ENCODE assay signal across 14 cellular contexts in the genomic region with DNA sequence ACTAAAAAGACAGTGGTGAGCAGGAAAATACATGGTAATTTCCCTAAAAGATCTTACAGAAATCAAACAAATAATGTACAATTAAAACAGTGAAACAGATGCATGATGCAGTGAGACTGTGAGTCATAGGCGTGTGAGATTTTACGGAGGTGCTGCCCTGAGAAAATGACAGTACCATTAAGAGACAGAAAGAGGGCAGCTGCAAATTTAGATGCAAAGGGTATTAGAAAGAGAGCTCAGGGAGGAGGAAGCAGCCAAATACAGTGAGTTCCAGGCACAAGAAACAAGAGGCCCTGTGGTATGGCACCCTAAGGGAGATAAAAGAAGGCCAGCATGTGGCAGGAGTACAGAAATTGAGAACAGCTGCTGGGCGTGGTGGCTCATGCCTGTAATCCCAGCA.
DNase-seq lines count a peak whose midpoint lies in the region; ATAC-seq and TF ChIP-seq lines count a peak whose summit lies in the region.
"Had no signal": no experiment of that assay in that cellular context is flagged by ENCODE, and none has a peak within 500 bp of the region (broad histone marks: within the 10 kb centered on the region; RNA-seq: fewer than 3 reads in every experiment).

No MANE protein-coding gene starts in this region.

- peak overlapping the region; percentile 58 for H3K27ac ChIP-seq in RWPE1
- H3K27ac ChIP-seq: lower lobe of right lung, parathyroid adenoma had no signal

- H3K27ac Mint-ChIP-seq in activated CD8-positive, alpha-beta T cell treated with anti-CD3 and anti-CD28 coated beads for 36 hours, result no peak overlapping the region
- H3K27ac Mint-ChIP-seq: activated T-helper 2 cell treated with anti-CD3 and anti-CD28 coated beads, Interferon-gamma antibody, Interleukin-2, Interleukin-4, amounts not matched to agents 10 μg/mL and 5 μg/mL and 100 μg/mL, durations not matched to agents 14 hours and 24 hours and 36 hours; IgD-negative memory B cell had no signal

- no peaks in the 10 kb centered on the region for H3K4me1 Mint-ChIP-seq in activated CD8-positive, alpha-beta T cell treated with anti-CD3 and anti-CD28 coated beads for 36 hours (ENCODE audit: low read depth)
- H3K4me1 Mint-ChIP-seq: IgD-negative memory B cell had no signal

- H3K4me3 ChIP-seq in fibroblast of mammary gland (ENCODE audit: control insufficient read depth, low read depth, low read length), result no peak overlapping the region
- H3K4me3 ChIP-seq: lower lobe of right lung had no signal

- peak; percentile 10 for DNase-seq in NCI-H1694 treated with DMSO at 0.1 percent for 48 hours (lab: John Stamatoyannopoulos, UW)
- no peak for DNase-seq in NCI-H1694 (lab: John Stamatoyannopoulos, UW)
- DNase-seq in RWPE1 (ENCODE audit: low spot score), result peak; percentile 7
- DNase-seq in fibroblast of mammary gland (ENCODE audit: low read depth), result peak; percentile 64
- peak; percentile 16 for DNase-seq in stromal cell of bone marrow (ENCODE audit: low read depth)
- no peak for DNase-seq in activated CD4-positive, alpha-beta T cell treated with anti-CD3 and anti-CD28 coated beads, Interleukin-2, amount 50 U/mL, for 1 hour
- no peak for DNase-seq in activated T-cell treated with anti-CD3 and anti-CD28 coated beads for 4 hours
- DNase-seq in activated CD8-positive, alpha-beta T cell treated with anti-CD3 and anti-CD28 coated beads for 36 hours, result no peak
- DNase-seq: activated CD4-positive, CD25-positive, alpha-beta regulatory T cell treated with anti-CD3 and anti-CD28 coated beads, Interleukin-2, amount 50 U/mL, for 72 hours; lower lobe of right lung; stimulated activated naive CD8-positive, alpha-beta T cell treated with anti-CD3 and anti-CD28 coated beads, Interleukin-15, Interleukin-2, amounts not matched to agents 100 U/mL and 50 U/mL, for 24 hours had no signal

- H3K36me3 Mint-ChIP-seq in activated CD8-positive, alpha-beta T cell treated with anti-CD3 and anti-CD28 coated beads for 36 hours (ENCODE audit: low read depth), result no peaks in the 10 kb centered on the region
- H3K36me3 Mint-ChIP-seq: IgD-negative memory B cell had no signal

- no peak for ATAC-seq in activated CD8-positive, alpha-beta T cell treated with anti-CD3 and anti-CD28 coated beads for 36 hours
- ATAC-seq: lower lobe of right lung; stimulated activated naive CD8-positive, alpha-beta T cell treated with anti-CD3 and anti-CD28 coated beads, Interleukin-15, Interleukin-2, amounts not matched to agents 100 U/mL and 50 U/mL, for 24 hours had no signal

- TF ChIP-seq CTCF in RWPE1 (conservative IDR thresholded peaks at IDR 0.05; ENCODE audit: low read depth), result no peak
- TF ChIP-seq CTCF in fibroblast of mammary gland (conservative IDR thresholded peaks at IDR 0.05; ENCODE audit: control insufficient read depth, insufficient read depth, low read depth, low read length), result peak; percentile 4
- TF ChIP-seq CTCF in activated CD8-positive, alpha-beta T cell treated with anti-CD3 and anti-CD28 coated beads for 36 hours (IDR thresholded peaks at IDR 0.05), result no peak

- CTCF ChIA-PET in RWPE1 (lab: Yijun Ruan, JAX), result no interaction called here
- CTCF ChIA-PET in activated CD8-positive, alpha-beta T cell treated with anti-CD3 and anti-CD28 coated beads for 36 hours (lab: Charles Lee), result no interaction called here

- H3K27me3 Mint-ChIP-seq in activated CD8-positive, alpha-beta T cell treated with anti-CD3 and anti-CD28 coated beads for 36 hours, result no peaks in the 10 kb centered on the region
- H3K27me3 Mint-ChIP-seq: IgD-negative memory B cell had no signal

- H3K4me3 Mint-ChIP-seq in activated CD8-positive, alpha-beta T cell treated with anti-CD3 and anti-CD28 coated beads for 36 hours, result no peak overlapping the region
- H3K4me3 Mint-ChIP-seq: IgD-negative memory B cell had no signal

- POLR2A ChIA-PET in RWPE1 (lab: Yijun Ruan, JAX; ENCODE audit: low non-redundant PET), result no interaction called here
- POLR2A ChIA-PET in activated CD8-positive, alpha-beta T cell treated with anti-CD3 and anti-CD28 coated beads for 36 hours (lab: Charles Lee), result no interaction called here

- intact Hi-C loops in activated CD8-positive, alpha-beta T cell treated with anti-CD3 and anti-CD28 coated beads for 36 hours (cut with micrococcal nuclease), result no loop called here

- no peaks in the 10 kb centered on the region for H3K9me3 Mint-ChIP-seq in activated CD8-positive, alpha-beta T cell treated with anti-CD3 and anti-CD28 coated beads for 36 hours

Comparison
In these comparisons a context has a peak if more than half of its experiments do, and no peak if none do; other contexts are left out.
1. DNase-seq: peak in NCI-H1694 treated with DMSO at 0.1 percent for 48 hours (single experiment), RWPE1 (single experiment), fibroblast of mammary gland (single experiment) and stromal cell of bone marrow (single experiment); none in NCI-H1694 (single experiment), activated CD4-positive, alpha-beta T cell treated with anti-CD3 and anti-CD28 coated beads, Interleukin-2, amount 50 U/mL, for 1 hour (single experiment), activated T-cell treated with anti-CD3 and anti-CD28 coated beads for 4 hours (single experiment) and activated CD8-positive, alpha-beta T cell treated with anti-CD3 and anti-CD28 coated beads for 36 hours (single experiment).